4 cellular contexts compared by ENCODE assay signal in the genomic region with DNA sequence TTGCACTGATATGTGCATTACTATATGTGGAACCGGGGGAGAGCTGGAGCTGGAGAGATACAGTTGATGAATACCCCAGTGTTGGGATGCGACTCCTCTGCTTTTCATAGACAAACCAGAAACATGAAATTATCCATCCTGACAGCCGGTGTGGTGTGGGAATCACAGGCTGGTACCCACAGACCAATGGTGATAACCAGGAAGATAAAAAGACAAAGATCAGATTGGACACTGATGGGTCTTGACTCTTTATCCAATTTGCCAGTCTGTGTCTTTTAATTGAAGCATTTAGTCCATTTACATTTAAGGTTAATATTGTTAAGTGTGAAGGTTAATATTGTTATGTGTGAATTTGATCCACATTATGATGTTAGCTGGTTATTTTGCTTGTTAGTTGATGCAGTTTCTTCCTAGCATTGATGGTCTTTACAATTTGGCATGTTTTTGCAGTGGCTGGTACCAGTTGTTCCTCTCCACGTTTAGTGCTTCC. TPM values are rescaled to one million over a fixed set of nuclear protein-coding genes. Genes with fewer than 3 reads are reported as not detected.
"Had no signal": no experiment of that assay in that cellular context is flagged by ENCODE, and none has a peak within 500 bp of the region (broad histone marks: within the 10 kb centered on the region; RNA-seq: fewer than 3 reads in every experiment).

No MANE protein-coding gene starts in this region.

RNA-seq across cellular contexts. Expression of a gene that starts 2.6 kb away (rescaled TPM):
- total RNA-seq: LHCN-M2, M059J, MCF 10A, NCI-H460 had no signal
